Comparison of ENCODE assay signal across 31 cellular contexts in genomic region chr19:12098040-12098439, GRCh38. TPM values are rescaled to one million over a fixed set of nuclear protein-coding genes. Genes with fewer than 3 reads are reported as not detected.
"Had no signal": no experiment of that assay in that cellular context is flagged by ENCODE, and none has a peak within 500 bp of the region (broad histone marks: within the 10 kb centered on the region; RNA-seq: fewer than 3 reads in every experiment).

No MANE protein-coding gene starts in this region.

- H3K4me1 ChIP-seq: ascending aorta, parathyroid adenoma, psoas muscle had no signal

- H3K27me3 ChIP-seq: adrenal gland, ascending aorta, dorsolateral prefrontal cortex, gastroesophageal sphincter, hepatocyte, stomach, tibial artery had no signal

- H3K9me3 ChIP-seq: adrenal gland, gastroesophageal sphincter had no signal

- H3K27ac ChIP-seq: adrenal gland, ascending aorta, coronary artery, dorsolateral prefrontal cortex, gastroesophageal sphincter, hepatocyte, parathyroid adenoma, psoas muscle, stomach, tibial artery, WERI-Rb-1 had no signal

- ATAC-seq: activated CD4-positive, CD25-positive, alpha-beta regulatory T cell treated with anti-CD3 and anti-CD28 coated beads, Interleukin-2, amount 50 U/mL, for 24 hours; effector memory CD8-positive, alpha-beta T cell; gastroesophageal sphincter; left cardiac atrium; left ventricle myocardium superior; psoas muscle; stimulated activated naive B cell treated with anti-CD40 and anti-IgM and Interleukin-4, amounts not matched to agents 10 μg/mL and 1 μg/mL and 100 μg/mL, for 72 hours had no signal

- H3K4me3 ChIP-seq: adrenal gland, ascending aorta, coronary artery, dorsolateral prefrontal cortex, gastroesophageal sphincter, hepatocyte, psoas muscle, smooth muscle cell, stomach, tibial artery had no signal

- DNase-seq: activated CD4-positive, alpha-beta T cell treated with anti-CD3 and anti-CD28 coated beads for 48 hours; activated CD4-positive, alpha-beta T cell treated with anti-CD3 and anti-CD28 coated beads, Interleukin-2, amount 50 U/mL, for 48 hours; activated CD8-positive, alpha-beta memory T cell treated with anti-CD3 and anti-CD28 coated beads for 24 hours; activated effector memory CD4-positive, alpha-beta T cell treated with anti-CD3 and anti-CD28 coated beads, Interleukin-2, amount 50 U/mL, for 16 hours; activated naive CD4-positive, alpha-beta T cell treated with anti-CD3 and anti-CD28 coated beads for 36 hours; activated naive CD8-positive, alpha-beta T cell treated with anti-CD3 and anti-CD28 coated beads for 36 hours; activated T-cell treated with anti-CD3 and anti-CD28 coated beads, Interleukin-2, amount 50 U/mL, for 1 hour; adrenal gland; dorsolateral prefrontal cortex; effector memory CD8-positive, alpha-beta T cell; islet precursor cell; left cardiac atrium; left ventricle myocardium superior; naive B cell; nephron progenitor cell; occipital lobe; psoas muscle; stimulated activated CD4-positive, alpha-beta T cell treated with anti-CD3 and anti-CD28 coated beads, Interleukin-1b, Interleukin-23, amount 100 ng/mL, for 48 hours; stimulated activated CD4-positive, alpha-beta T cell treated with anti-CD3 and anti-CD28 coated beads, Interleukin-4, amount 100 ng/mL, for 4 hours; stimulated activated naive B cell treated with anti-CD40 and anti-IgM and Interleukin-4, amounts not matched to agents 10 μg/mL and 1 μg/mL and 100 μg/mL, for 72 hours; stomach; tibial artery; WERI-Rb-1 had no signal

- H3K36me3 ChIP-seq: adrenal gland, WERI-Rb-1 had no signal

RNA-seq across cellular contexts. Expression of gene ZNF878, which starts 45.3 kb away (rescaled TPM):
- total RNA-seq: ascending aorta, cardiac septum, psoas muscle had no signal
